9 cellular contexts compared by ENCODE assay signal in genomic region chr15:55402707-55403106, GRCh38. TPM values are rescaled to one million over a fixed set of nuclear protein-coding genes. Genes with fewer than 3 reads are reported as not detected.
DNase-seq lines count a peak whose midpoint lies in the region; ATAC-seq and TF ChIP-seq lines count a peak whose summit lies in the region.
"Had no signal": no experiment of that assay in that cellular context is flagged by ENCODE, and none has a peak within 500 bp of the region (broad histone marks: within the 10 kb centered on the region; RNA-seq: fewer than 3 reads in every experiment).

No MANE protein-coding gene starts in this region.

- no peak overlapping the region for H3K4me3 Mint-ChIP-seq in activated CD4-positive, alpha-beta T cell treated with anti-CD3 and anti-CD28 coated beads for 36 hours

- DNase-seq in activated CD4-positive, alpha-beta T cell treated with anti-CD3 and anti-CD28 coated beads for 36 hours, result no peak
- DNase-seq in activated CD4-positive, alpha-beta T cell treated with anti-CD3 and anti-CD28 coated beads, Interleukin-2, amount 50 U/mL, for 4 hours, result no peak
- DNase-seq in ascending aorta (ENCODE audit: low spot score in 2 of 2) (no peak), NCI-H2196 treated with DMSO at 0.1 percent for 48 hours (lab: John Stamatoyannopoulos, UW; ENCODE audit: unreplicated experiment) (no peak), NCI-H446 treated with DMSO at 0.1 percent for 48 hours (lab: John Stamatoyannopoulos, UW) (no peak), pons (ENCODE audit: low spot score) (no peak)

- peaks cover 15% of the 10 kb centered on the region for H3K36me3 Mint-ChIP-seq in activated CD4-positive, alpha-beta T cell treated with anti-CD3 and anti-CD28 coated beads for 36 hours (ENCODE audit: low read depth)

- CTCF ChIA-PET in activated CD4-positive, alpha-beta T cell treated with anti-CD3 and anti-CD28 coated beads for 36 hours (lab: Charles Lee), result interaction anchor here (0.6 to 1.4 kb wide), 2 partner anchors 9 to 83 kb away, joined by 3 to 4 read pairs; no protein-coding TSS in a partner anchor

- intact Hi-C loops in activated CD4-positive, alpha-beta T cell treated with anti-CD3 and anti-CD28 coated beads for 36 hours (cut with DNase I, micrococcal nuclease), result no loop called here
- intact Hi-C loops in ascending aorta (cut with DNase I), result loop anchor here (10.0 kb wide), 1 partner anchor 1418 kb away; no protein-coding TSS in a partner anchor

- peak; percentile 62 for ATAC-seq in activated CD4-positive, alpha-beta T cell treated with anti-CD3 and anti-CD28 coated beads for 36 hours
- ATAC-seq in HG02938 (IDR thresholded peaks at IDR 0.05; ENCODE audit: unreplicated experiment), result peak; percentile 41

- peaks cover 5 to 22% of the 10 kb centered on the region in 2 donors for H3K4me1 ChIP-seq in ascending aorta
- peaks cover 8 to 10% (median 8%) of the 10 kb centered on the region in 3 donors for H3K4me1 ChIP-seq in skeletal muscle tissue (ENCODE audit: control insufficient read depth in 3 of 3, insufficient read depth in 3 of 3, low read length in 3 of 3)

- H3K27ac Mint-ChIP-seq in activated CD4-positive, alpha-beta T cell treated with anti-CD3 and anti-CD28 coated beads for 36 hours, result peak overlapping the region; percentile 81

- H3K27me3 ChIP-seq in ascending aorta (no peaks in the 10 kb centered on the region), skeletal muscle tissue (ENCODE audit: control insufficient read depth in 3 of 3, insufficient read depth in 3 of 3, low read length in 3 of 3) (no peaks in the 10 kb centered on the region)

- no peak overlapping the region for H3K9ac ChIP-seq in skeletal muscle tissue (ENCODE audit: low read depth in 1 of 3, low read length in 3 of 3)

- no peaks in the 10 kb centered on the region for H3K9me3 Mint-ChIP-seq in activated CD4-positive, alpha-beta T cell treated with anti-CD3 and anti-CD28 coated beads for 36 hours (ENCODE audit: low read depth)

- H3K27ac ChIP-seq in ascending aorta, result peak overlapping the region; percentile 2 to 17
- peak overlapping the region; percentile 68 for H3K27ac ChIP-seq in skeletal muscle tissue (ENCODE audit: low read depth, low read length)

- peaks cover under 1 to 2% of the 10 kb centered on the region in 2 donors for H3K36me3 ChIP-seq in ascending aorta
- peaks cover 0 to under 1% (median 0%) of the 10 kb centered on the region in 3 donors for H3K36me3 ChIP-seq in skeletal muscle tissue (ENCODE audit: control insufficient read depth in 3 of 3, insufficient read depth in 3 of 3, low read length in 3 of 3)

- H3K9me3 ChIP-seq in ascending aorta, result no peaks in the 10 kb centered on the region
- no peaks in the 10 kb centered on the region for H3K9me3 ChIP-seq in skeletal muscle tissue (ENCODE audit: control insufficient read depth in 3 of 3, low read length in 3 of 3)

- H3K4me3 ChIP-seq in ascending aorta (no peak overlapping the region), skeletal muscle tissue (ENCODE audit: low read length in 3 of 3) (no peak overlapping the region)
- H3K4me3 ChIP-seq: skin epidermis had no signal

- peaks cover 46% of the 10 kb centered on the region for H3K4me1 Mint-ChIP-seq in activated CD4-positive, alpha-beta T cell treated with anti-CD3 and anti-CD28 coated beads for 36 hours

- no peak for TF ChIP-seq CTCF in ascending aorta (IDR thresholded peaks at IDR 0.05)

- H3K27me3 Mint-ChIP-seq in activated CD4-positive, alpha-beta T cell treated with anti-CD3 and anti-CD28 coated beads for 36 hours, result no peaks in the 10 kb centered on the region

- POLR2A ChIA-PET in activated CD4-positive, alpha-beta T cell treated with anti-CD3 and anti-CD28 coated beads for 36 hours (lab: Charles Lee), result no interaction called here

RNA-seq across cellular contexts. Expression of gene CCPG1, which starts 5.5 kb away (rescaled TPM):
- total RNA-seq in activated CD4-positive, alpha-beta T cell treated with anti-CD3 and anti-CD28 coated beads for 36 hours, result 10 to 100 TPM; 11.3 to 12.2 TPM
- total RNA-seq in ascending aorta (44.5 TPM), skeletal muscle tissue (12.5 TPM)

RNA-seq across cellular contexts. Expression of gene PIERCE2, which starts 5.6 kb away (rescaled TPM):
- total RNA-seq in activated CD4-positive, alpha-beta T cell treated with anti-CD3 and anti-CD28 coated beads for 36 hours, result under 1 TPM; 0.34 to 0.81 TPM
- total RNA-seq in ascending aorta (not detected), skeletal muscle tissue (0.52 TPM)
